In the genomic region with DNA sequence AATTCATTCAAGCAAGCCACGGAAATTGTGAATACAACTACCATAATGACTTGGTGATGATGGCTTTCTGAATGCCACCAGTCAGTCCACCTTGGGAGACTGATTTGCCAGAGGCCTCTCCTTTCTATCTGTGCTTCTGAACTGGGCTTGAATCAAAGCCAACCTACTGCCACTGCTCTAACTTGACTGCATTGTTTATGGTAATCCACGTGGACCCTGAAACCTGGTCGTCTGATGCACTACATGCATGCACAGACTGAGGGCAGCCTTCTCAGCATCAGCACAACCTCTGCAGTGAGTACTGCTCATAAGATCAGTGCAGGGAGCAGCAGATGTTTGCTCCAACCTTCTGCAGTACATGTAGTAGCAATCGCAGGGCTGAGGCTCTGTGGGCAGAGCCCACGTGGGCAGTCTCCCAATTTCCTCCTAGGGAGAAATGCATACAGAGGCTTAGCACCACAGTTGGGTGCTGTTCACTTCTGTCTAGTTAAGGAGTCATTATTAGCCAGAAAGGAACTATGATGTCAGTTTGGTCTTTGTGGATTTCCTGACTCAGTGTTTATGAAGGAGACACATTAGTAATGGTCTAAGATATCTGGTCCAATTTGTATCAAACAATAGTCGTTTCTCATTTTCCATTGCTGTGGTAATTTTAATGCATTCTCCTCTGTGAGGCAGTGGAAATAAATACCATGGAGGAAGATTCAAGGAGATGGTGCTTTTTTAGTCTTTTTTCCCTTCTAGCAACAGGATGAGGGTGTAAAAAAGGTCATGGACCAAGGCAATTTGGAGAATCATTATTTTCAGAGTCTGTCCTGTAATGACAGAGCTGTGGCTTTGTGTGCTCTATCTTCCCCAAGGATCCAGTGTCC, we compare ENCODE assay signal across 8 cellular contexts.
DNase-seq lines count a peak whose midpoint lies in the region; ATAC-seq and TF ChIP-seq lines count a peak whose summit lies in the region.

No MANE protein-coding gene starts in this region.

- H3K27ac ChIP-seq in endodermal cell (ENCODE audit: low read depth, low read length) (no peak overlapping the region), ovary (no peak overlapping the region)

- H3K4me1 ChIP-seq in endodermal cell (ENCODE audit: control insufficient read depth, insufficient read depth, low read length) (peaks cover 17% of the 10 kb centered on the region), ovary (ENCODE audit: insufficient read depth) (no peaks in the 10 kb centered on the region)

- peaks cover 26% of the 10 kb centered on the region for H3K4me1 Mint-ChIP-seq in endodermal cell

- H3K9me3 Mint-ChIP-seq in endodermal cell: no peaks in the 10 kb centered on the region

- H3K36me3 ChIP-seq in endodermal cell (ENCODE audit: control insufficient read depth, insufficient read depth, low read length): no peaks in the 10 kb centered on the region
- H3K36me3 ChIP-seq in ovary: no peaks in the 10 kb centered on the region

- DNase-seq in AG08396 (ENCODE audit: low spot score): peak; percentile 9
- peak in 3 of 5 experiments; percentile 6 to 92 (median 20) for DNase-seq in T-helper 2 cell
- no peak for DNase-seq in endodermal cell
- DNase-seq in stimulated activated CD4-positive, alpha-beta T cell treated with anti-CD3 and anti-CD28 coated beads, Interleukin-4, amount 100 ng/mL, for 1 hour: peak; percentile 46
- DNase-seq in hepatic stellate cell (ENCODE audit: low spot score): no peak
- DNase-seq in ovary: no peak

- peak; percentile 51 for TF ChIP-seq CTCF in endodermal cell (conservative IDR thresholded peaks at IDR 0.05)
- TF ChIP-seq CTCF in ovary (IDR thresholded peaks at IDR 0.05): no peak

- H3K27me3 Mint-ChIP-seq in endodermal cell (ENCODE audit: insufficient read depth): peaks cover 10% of the 10 kb centered on the region

- no peak overlapping the region for H3K4me3 Mint-ChIP-seq in endodermal cell

- H3K27ac Mint-ChIP-seq in endodermal cell: no peak overlapping the region

- peak; percentile 74 for ATAC-seq in GM18867 (IDR thresholded peaks at IDR 0.05; ENCODE audit: unreplicated experiment)
- peak; percentile 66 for ATAC-seq in HG03045 (IDR thresholded peaks at IDR 0.05; ENCODE audit: unreplicated experiment)

- TF ChIP-seq POLR2A in ovary (IDR thresholded peaks at IDR 0.05): no peak

- H3K9me3 ChIP-seq in endodermal cell (ENCODE audit: control insufficient read depth, low read length) (no peaks in the 10 kb centered on the region), ovary (no peaks in the 10 kb centered on the region)

- intact Hi-C loops in ovary (cut with DNase I): no loop called here

- WGBS in endodermal cell (ENCODE audit: insufficient coverage in 1 of 2, insufficient read length in 1 of 2), 2 experiments: 57 to 63% methylated on average over 6 of the region's 6 CpGs
- 22 to 31% (median 26%) methylated on average over 6 of the region's 6 CpGs for WGBS in ovary, 3 donors

- no peaks in the 10 kb centered on the region for H3K36me3 Mint-ChIP-seq in endodermal cell (ENCODE audit: low read depth)

- H3K27me3 ChIP-seq in endodermal cell (ENCODE audit: control insufficient read depth, insufficient read depth, low read length, poor library complexity, severe bottlenecking): no peaks in the 10 kb centered on the region
- no peaks in the 10 kb centered on the region for H3K27me3 ChIP-seq in ovary

- no peak for TF ChIP-seq EP300 in ovary (IDR thresholded peaks at IDR 0.05)

- H3K9ac ChIP-seq in endodermal cell (ENCODE audit: extremely low read depth, low read length, poor library complexity, severe bottlenecking): no peak overlapping the region

- H3K4me3 ChIP-seq in endodermal cell (ENCODE audit: low read length) (no peak overlapping the region), ovary (no peak overlapping the region)

Comparison
In these comparisons a context has a peak if more than half of its experiments do, and no peak if none do; other contexts are left out.
1. DNase-seq: peak in AG08396 (single experiment), T-helper 2 cell (3 of 5) and stimulated activated CD4-positive, alpha-beta T cell treated with anti-CD3 and anti-CD28 coated beads, Interleukin-4, amount 100 ng/mL, for 1 hour (single experiment); none in endodermal cell (single experiment), hepatic stellate cell (single experiment) and ovary (0 of 5).